In the genomic region with DNA sequence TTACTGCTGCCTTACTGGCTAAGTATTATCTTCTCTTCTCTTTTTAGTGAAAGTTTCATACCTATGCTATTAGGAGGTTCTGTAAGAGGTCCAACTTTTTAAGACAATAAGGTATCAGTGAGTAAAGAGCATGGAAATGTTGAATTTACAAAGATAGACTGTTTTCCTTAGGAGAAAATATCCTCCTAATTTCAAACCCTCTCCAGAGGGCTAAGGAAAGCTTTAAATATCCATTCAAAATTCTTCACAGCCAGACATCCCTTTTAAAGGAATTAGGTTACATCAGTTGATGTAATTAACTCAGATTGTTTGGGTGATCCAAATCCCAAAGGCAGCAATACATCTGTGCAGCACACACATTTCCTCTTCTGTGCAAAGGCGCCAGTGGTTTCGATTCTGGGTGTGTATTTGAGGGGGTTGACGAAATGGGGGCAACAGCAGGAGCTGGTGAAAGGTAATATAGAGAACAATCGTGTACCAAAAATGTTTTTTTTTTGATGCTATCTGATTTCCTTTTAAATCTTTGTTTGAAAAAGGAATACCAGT, we compare ENCODE assay signal across 16 cellular contexts.
"Had no signal": no experiment of that assay in that cellular context is flagged by ENCODE, and none has a peak within 500 bp of the region (broad histone marks: within the 10 kb centered on the region; RNA-seq: fewer than 3 reads in every experiment).

No MANE protein-coding gene starts in this region.

- H3K4me3 ChIP-seq: mucosa of descending colon, psoas muscle, suprapubic skin had no signal

- H3K4me3 Mint-ChIP-seq: activated T-cell treated with anti-CD3 and anti-CD28 coated beads, Interleukin-2, amount 50 U/mL, for 24 hours; endodermal cell; immature natural killer cell; naive thymus-derived CD8-positive, alpha-beta T cell; T-helper 17 cell had no signal

- DNase-seq: activated effector memory CD4-positive, alpha-beta T cell treated with Interleukin-2 at 50 U/mL for 16 hours; activated T-cell treated with anti-CD3 and anti-CD28 coated beads, Interleukin-2, amount 50 U/mL, for 24 hours; amygdala; endodermal cell; immature natural killer cell; left cardiac atrium; mammary epithelial cell; mucosa of descending colon; naive thymus-derived CD8-positive, alpha-beta T cell; psoas muscle; stimulated activated CD4-positive, alpha-beta T cell treated with anti-CD3 and anti-CD28 coated beads, Interleukin-12 subunit alpha, Interleukin-12 subunit beta, amount 100 ng/mL, for 4 hours; stimulated activated naive CD4-positive, alpha-beta T cell treated with Interleukin-2 at 50 U/mL for 16 hours; T-helper 17 cell had no signal

- H3K27me3 Mint-ChIP-seq: activated T-cell treated with anti-CD3 and anti-CD28 coated beads, Interleukin-2, amount 50 U/mL, for 24 hours; T-helper 17 cell had no signal

- H3K9me3 ChIP-seq: mucosa of descending colon, psoas muscle, suprapubic skin had no signal

- H3K4me1 Mint-ChIP-seq: endodermal cell; immature natural killer cell; naive thymus-derived CD8-positive, alpha-beta T cell; T-helper 17 cell had no signal

- H3K4me1 ChIP-seq: psoas muscle, suprapubic skin had no signal

- H3K9me3 Mint-ChIP-seq: activated T-cell treated with anti-CD3 and anti-CD28 coated beads, Interleukin-2, amount 50 U/mL, for 24 hours; endodermal cell; immature natural killer cell; naive thymus-derived CD8-positive, alpha-beta T cell had no signal

- H3K27ac Mint-ChIP-seq: activated naive CD4-positive, alpha-beta T cell treated with anti-CD3 and anti-CD28 coated beads, Interleukin-2, amount 50 U/mL, for 72 hours; activated T-cell treated with anti-CD3 and anti-CD28 coated beads, Interleukin-2, amount 50 U/mL, for 24 hours; endodermal cell; immature natural killer cell; naive thymus-derived CD8-positive, alpha-beta T cell; T-helper 17 cell had no signal

- H3K27me3 ChIP-seq: suprapubic skin had no signal

- ATAC-seq: activated naive CD4-positive, alpha-beta T cell treated with anti-CD3 and anti-CD28 coated beads, Interleukin-2, amount 50 U/mL, for 72 hours; mucosa of descending colon; naive thymus-derived CD8-positive, alpha-beta T cell; psoas muscle; sciatic nerve; T-helper 17 cell had no signal

- H3K36me3 Mint-ChIP-seq: activated naive CD4-positive, alpha-beta T cell treated with anti-CD3 and anti-CD28 coated beads, Interleukin-2, amount 50 U/mL, for 72 hours; immature natural killer cell; naive thymus-derived CD8-positive, alpha-beta T cell had no signal

- H3K36me3 ChIP-seq: suprapubic skin had no signal

- H3K27ac ChIP-seq: psoas muscle, suprapubic skin had no signal
